ENCODE assay signal across 19 cellular contexts in the genomic region with DNA sequence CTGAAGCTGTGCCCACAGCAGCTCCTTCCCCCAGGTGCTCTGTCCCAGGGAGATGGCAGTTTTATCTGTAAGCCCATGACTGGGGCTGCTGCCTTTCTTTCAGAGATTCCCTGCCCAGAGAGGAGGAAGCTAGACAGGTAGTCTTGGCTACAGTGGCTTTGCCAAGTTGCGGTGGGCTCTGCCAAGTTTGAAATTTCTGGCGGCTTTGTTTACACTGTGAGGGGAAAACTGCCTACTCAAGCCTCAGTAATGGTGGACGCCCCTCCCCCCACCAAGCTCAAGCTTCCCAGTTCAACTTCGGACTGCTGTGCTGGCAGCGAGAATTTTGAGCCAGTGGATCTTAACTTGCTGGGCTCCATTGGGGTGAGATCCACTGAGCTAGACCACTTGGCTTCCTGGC.
DNase-seq lines count a peak whose midpoint lies in the region; ATAC-seq and TF ChIP-seq lines count a peak whose summit lies in the region.
"Had no signal": no experiment of that assay in that cellular context is flagged by ENCODE, and none has a peak within 500 bp of the region (broad histone marks: within the 10 kb centered on the region; RNA-seq: fewer than 3 reads in every experiment).

No MANE protein-coding gene starts in this region.

- H3K4me1 ChIP-seq in GM23338 (ENCODE audit: insufficient read depth) (no peaks in the 10 kb centered on the region), sigmoid colon (peaks cover 0 to 6% (median 0%) of the 10 kb centered on the region in 4 donors), left lung (no peaks in the 10 kb centered on the region)
- H3K4me1 ChIP-seq: A549; BLaER1 treated with 17β-estradiol and CSF1 and Interleukin-3, amounts not matched to agents 10 nM and 100 nM; Caco-2 had no signal

- no peak for ATAC-seq in GM23338
- no peak for ATAC-seq in left lung
- ATAC-seq: A549; CD8-positive, alpha-beta T cell had no signal

- TF ChIP-seq POLR2A in sigmoid colon (IDR thresholded peaks at IDR 0.05), result no peak

- no peaks in the 10 kb centered on the region; the same call in 1 of the 2 replicates for H3K9me2 ChIP-seq in GM23338 (ENCODE audit: insufficient read depth)

- H3K27ac ChIP-seq in GM23338 (ENCODE audit: low read depth) (no peak overlapping the region), sigmoid colon (no peak overlapping the region), left lung (no peak overlapping the region)
- H3K27ac ChIP-seq: 22Rv1; A549; BLaER1 treated with 17β-estradiol and CSF1 and Interleukin-3, amounts not matched to agents 10 nM and 100 nM; C4-2B had no signal

- H3K9me3 Mint-ChIP-seq in GM23338, result peaks cover 22% of the 10 kb centered on the region; the same call in 2 of the 3 replicates

- DNase-seq in GM23338 (ENCODE audit: low spot score) (no peak), NCI-H1105 treated with DMSO at 0.1 percent for 48 hours (lab: John Stamatoyannopoulos, UW) (peak; percentile 20), midbrain (lab: John Stamatoyannopoulos, UW) (peak; percentile 2), sigmoid colon (peak; percentile 62), left lung (no peak), NCI-H187 (lab: John Stamatoyannopoulos, UW) (no peak), NCI-H2107 (lab: John Stamatoyannopoulos, UW) (no peak)
- DNase-seq: AML-193; Caco-2; Calu3; CD4-positive, alpha-beta T cell; CD8-positive, alpha-beta T cell; DMS79 treated with DMSO at 0.1 percent for 48 hours; GF-D8 had no signal

- H3K4me3 Mint-ChIP-seq in GM23338, result no peak overlapping the region
- H3K4me3 Mint-ChIP-seq: B cell; CD4-positive, alpha-beta T cell; CD8-positive, alpha-beta T cell had no signal

- H2AFZ ChIP-seq in GM23338, result 0 out of 2 replicates have a peak overlapping the region, but pooled peaks have one; percentile 59

- H3K36me3 Mint-ChIP-seq in GM23338 (ENCODE audit: low read depth), result peaks cover 7% of the 10 kb centered on the region; the same call in 2 of the 3 replicates
- H3K36me3 Mint-ChIP-seq: CD8-positive, alpha-beta T cell had no signal

- no peaks in the 10 kb centered on the region for H4K20me1 ChIP-seq in GM23338 (replicated peaks; ENCODE audit: insufficient read depth)
- H4K20me1 ChIP-seq: BLaER1 treated with 17β-estradiol and CSF1 and Interleukin-3, amounts not matched to agents 10 nM and 100 nM had no signal

- H3K4me3 ChIP-seq in GM23338 (no peak overlapping the region), sigmoid colon (no peak overlapping the region), left lung (no peak overlapping the region)
- H3K4me3 ChIP-seq: A549; BLaER1 treated with 17β-estradiol and CSF1 and Interleukin-3, amounts not matched to agents 10 nM and 100 nM had no signal

- WGBS in sigmoid colon, 2 donors, result 85 to 89% methylated on average over 5 of the region's 5 CpGs

- intact Hi-C loops in sigmoid colon (cut with DNase I), result no loop called here
- intact Hi-C loops in left lung (cut with DNase I), result no loop called here

- no peaks in the 10 kb centered on the region for H3K79me2 ChIP-seq in GM23338 (replicated peaks; ENCODE audit: insufficient read depth)

- TF ChIP-seq CTCF in GM23338 (conservative IDR thresholded peaks at IDR 0.05; ENCODE audit: low read depth in 2 of 2) (no peak), sigmoid colon (IDR thresholded peaks at IDR 0.05) (no peak), left lung (IDR thresholded peaks at IDR 0.05) (no peak)

- H3K4me2 ChIP-seq in GM23338, result no peak overlapping the region
- H3K4me2 ChIP-seq: A549; BLaER1 treated with 17β-estradiol and CSF1 and Interleukin-3, amounts not matched to agents 10 nM and 100 nM had no signal

- H3K9me3 ChIP-seq in sigmoid colon (peaks cover 0 to 2% (median 0%) of the 10 kb centered on the region in 4 donors), left lung (peaks cover 0 to 19% of the 10 kb centered on the region in 2 donors)
- H3K9me3 ChIP-seq: Caco-2 had no signal

- peaks cover under 1% of the 10 kb centered on the region for H3K27me3 Mint-ChIP-seq in GM23338 (ENCODE audit: insufficient read depth, low read depth, poor library complexity)
- H3K27me3 Mint-ChIP-seq: B cell; CD4-positive, alpha-beta T cell had no signal

- H3K27me3 ChIP-seq in GM23338 (ENCODE audit: insufficient read depth), result no peaks in the 10 kb centered on the region
- no peaks in the 10 kb centered on the region for H3K27me3 ChIP-seq in sigmoid colon
- H3K27me3 ChIP-seq in left lung, result no peaks in the 10 kb centered on the region
- H3K27me3 ChIP-seq: BLaER1 treated with 17β-estradiol and CSF1 and Interleukin-3, amounts not matched to agents 10 nM and 100 nM had no signal

- H3K36me3 ChIP-seq in GM23338 (ENCODE audit: insufficient read depth), result peaks cover 5% of the 10 kb centered on the region; the same call in 1 of the 2 replicates
- no peaks in the 10 kb centered on the region for H3K36me3 ChIP-seq in sigmoid colon
- no peaks in the 10 kb centered on the region for H3K36me3 ChIP-seq in left lung
- H3K36me3 ChIP-seq: BLaER1 treated with 17β-estradiol and CSF1 and Interleukin-3, amounts not matched to agents 10 nM and 100 nM had no signal

- no peaks in the 10 kb centered on the region for H3F3A ChIP-seq in GM23338 (replicated peaks; ENCODE audit: low read depth)

- no peak overlapping the region for H3K27ac Mint-ChIP-seq in GM23338
- H3K27ac Mint-ChIP-seq: B cell; CD4-positive, alpha-beta T cell; CD8-positive, alpha-beta T cell had no signal

- H3K4me1 Mint-ChIP-seq in GM23338, result no peaks in the 10 kb centered on the region
- H3K4me1 Mint-ChIP-seq: B cell had no signal

- TF ChIP-seq EP300 in sigmoid colon (IDR thresholded peaks at IDR 0.05), result no peak

TF ChIP-seq in GM23338, 12 proteins besides CTCF, POLR2A, EP300 and RAD21 (continues in another document):
- TF ChIP-seq EZH2 (IDR thresholded peaks at IDR 0.05; ENCODE audit: low read depth, unreplicated experiment) (no peak), ZNF331 (CRISPR knock-in tag; IDR thresholded peaks at IDR 0.05; ENCODE audit: low read depth) (no peak), ZNF114 (CRISPR knock-in tag; IDR thresholded peaks at IDR 0.05) (no peak), CREB1 (CRISPR knock-in tag; IDR thresholded peaks at IDR 0.05; ENCODE audit: low read depth) (no peak), JUNB (IDR thresholded peaks at IDR 0.05; ENCODE audit: unreplicated experiment) (no peak), STAT1 (IDR thresholded peaks at IDR 0.05; ENCODE audit: unreplicated experiment) (no peak), POLR2AphosphoS5 (IDR thresholded peaks at IDR 0.05; ENCODE audit: low read depth) (no peak), NANOG (IDR thresholded peaks at IDR 0.05; ENCODE audit: borderline replicate concordance) (no peak), REST (IDR thresholded peaks at IDR 0.05; ENCODE audit: unreplicated experiment) (no peak), ETS1 (IDR thresholded peaks at IDR 0.05) (no peak)

Comparison
In these comparisons a context has a peak if more than half of its experiments do, and no peak if none do; other contexts are left out.
1. DNase-seq: peak in NCI-H1105 treated with DMSO at 0.1 percent for 48 hours (single experiment), midbrain (single experiment) and sigmoid colon (single experiment); none in GM23338 (single experiment), left lung (0 of 2), NCI-H187 (0 of 2) and NCI-H2107 (single experiment).